Comparison of ENCODE assay signal across 1 cellular context in the genomic region with DNA sequence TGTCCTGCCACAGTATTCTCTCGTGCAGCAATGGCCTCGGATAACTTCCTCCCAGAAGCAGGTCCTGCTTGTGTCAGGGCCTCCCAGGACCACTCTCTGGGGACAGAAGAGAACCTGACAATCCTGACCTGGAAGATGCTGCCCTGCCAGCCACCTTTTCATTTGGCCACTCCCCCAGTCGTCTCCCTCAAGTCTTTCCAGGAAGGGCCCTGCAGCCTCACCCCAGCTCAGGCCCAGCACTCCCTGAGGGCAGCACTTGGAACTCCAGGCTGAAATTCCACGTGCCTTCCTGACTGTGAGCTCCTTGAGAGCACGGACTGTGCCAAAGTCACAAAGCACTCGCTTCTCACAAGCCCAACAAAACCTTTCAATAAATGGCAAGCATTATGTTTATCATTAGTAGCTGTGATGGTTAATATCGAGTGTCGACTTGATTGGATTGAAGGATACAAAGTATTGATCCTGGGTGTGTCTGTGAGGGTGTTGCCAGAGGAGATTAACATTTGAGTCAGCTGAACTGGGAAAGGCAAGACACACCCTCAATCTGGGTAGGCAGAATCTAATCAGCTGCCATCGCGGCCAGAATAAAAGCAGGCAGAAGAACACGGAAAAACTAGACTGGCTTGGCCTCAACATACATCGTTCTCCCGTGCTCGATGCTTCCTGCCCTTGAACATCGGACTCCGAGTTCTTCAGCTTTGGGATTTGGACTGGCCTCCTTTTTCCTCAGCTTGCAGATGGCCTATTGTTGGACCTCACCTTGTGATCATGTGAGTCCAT.
TF ChIP-seq lines count a peak whose summit lies in the region.

No MANE protein-coding gene starts in this region.

TF ChIP-seq in IMR-90, 13 proteins besides CTCF, POLR2A, EP300 and RAD21 (continued from another document):
- TF ChIP-seq, protein P1, sequence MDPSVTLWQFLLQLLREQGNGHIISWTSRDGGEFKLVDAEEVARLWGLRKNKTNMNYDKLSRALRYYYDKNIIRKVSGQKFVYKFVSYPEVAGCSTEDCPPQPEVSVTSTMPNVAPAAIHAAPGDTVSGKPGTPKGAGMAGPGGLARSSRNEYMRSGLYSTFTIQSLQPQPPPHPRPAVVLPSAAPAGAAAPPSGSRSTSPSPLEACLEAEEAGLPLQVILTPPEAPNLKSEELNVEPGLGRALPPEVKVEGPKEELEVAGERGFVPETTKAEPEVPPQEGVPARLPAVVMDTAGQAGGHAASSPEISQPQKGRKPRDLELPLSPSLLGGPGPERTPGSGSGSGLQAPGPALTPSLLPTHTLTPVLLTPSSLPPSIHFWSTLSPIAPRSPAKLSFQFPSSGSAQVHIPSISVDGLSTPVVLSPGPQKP (IDR thresholded peaks at IDR 0.05; ENCODE audit: borderline replicate concordance, low read depth, low read length): no peak
- TF ChIP-seq CEBPB (IDR thresholded peaks at IDR 0.05; ENCODE audit: low read depth, low read length) (no peak), MAZ (IDR thresholded peaks at IDR 0.05; ENCODE audit: borderline replicate concordance, low read depth, low read length) (no peak), FOS (IDR thresholded peaks at IDR 0.05; ENCODE audit: low read depth, low read length) (no peak), MXI1 (IDR thresholded peaks at IDR 0.05; ENCODE audit: borderline replicate concordance, low read depth, low read length) (no peak), NFE2L2 (IDR thresholded peaks at IDR 0.05; ENCODE audit: low read depth, low read length) (no peak), BHLHE40 (IDR thresholded peaks at IDR 0.05; ENCODE audit: low read depth, low read length) (no peak), RCOR1 (IDR thresholded peaks at IDR 0.05; ENCODE audit: insufficient replicate concordance, low read length) (no peak), MAFK (IDR thresholded peaks at IDR 0.05; ENCODE audit: low read depth, low read length) (no peak), RFX5 (IDR thresholded peaks at IDR 0.05; ENCODE audit: low read depth, low read length) (no peak)
- TF ChIP-seq, protein P2, sequence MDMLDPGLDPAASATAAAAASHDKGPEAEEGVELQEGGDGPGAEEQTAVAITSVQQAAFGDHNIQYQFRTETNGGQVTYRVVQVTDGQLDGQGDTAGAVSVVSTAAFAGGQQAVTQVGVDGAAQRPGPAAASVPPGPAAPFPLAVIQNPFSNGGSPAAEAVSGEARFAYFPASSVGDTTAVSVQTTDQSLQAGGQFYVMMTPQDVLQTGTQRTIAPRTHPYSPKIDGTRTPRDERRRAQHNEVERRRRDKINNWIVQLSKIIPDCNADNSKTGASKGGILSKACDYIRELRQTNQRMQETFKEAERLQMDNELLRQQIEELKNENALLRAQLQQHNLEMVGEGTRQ (IDR thresholded peaks at IDR 0.05; ENCODE audit: low read depth, low read length): no peak
